In genomic region chr5:87233122-87233521, GRCh38 we compare ENCODE assay signal across 31 cellular contexts.
"Had no signal": no experiment of that assay in that cellular context is flagged by ENCODE, and none has a peak within 500 bp of the region (broad histone marks: within the 10 kb centered on the region; RNA-seq: fewer than 3 reads in every experiment).

No MANE protein-coding gene starts in this region.

- H3K27me3 ChIP-seq: cardiac muscle cell had no signal

- ATAC-seq: activated CD4-positive, alpha-beta T cell treated with anti-CD3 and anti-CD28 coated beads for 36 hours; activated T-helper 17 cell treated with anti-CD3 and anti-CD28 coated beads, Interleukin-2, amount 50 U/mL, for 72 hours; Panc1; Right ventricle myocardium inferior; T-cell had no signal

- H3K27me3 Mint-ChIP-seq: activated CD4-positive, alpha-beta T cell treated with anti-CD3 and anti-CD28 coated beads for 36 hours; activated naive CD8-positive, alpha-beta T cell; activated T-helper 17 cell treated with anti-CD3 and anti-CD28 coated beads, Interleukin-2, amount 50 U/mL, for 72 hours; brain; T-cell had no signal

- H3K36me3 Mint-ChIP-seq: activated naive CD8-positive, alpha-beta T cell; brain; T-cell had no signal

- H3K36me3 ChIP-seq: cardiac muscle cell had no signal

- H3K9me3 Mint-ChIP-seq: activated CD4-positive, alpha-beta memory T cell treated with anti-CD3 and anti-CD28 coated beads, Interleukin-2, amount 10 ng/mL, durations not matched to agents 7 days and 5 days; activated naive CD4-positive, alpha-beta T cell treated with anti-CD3 and anti-CD28 coated beads for 36 hours; activated T-helper 17 cell treated with anti-CD3 and anti-CD28 coated beads, Interleukin-2, amount 50 U/mL, for 72 hours; brain; T-cell had no signal

- H3K4me1 Mint-ChIP-seq: activated CD4-positive, alpha-beta memory T cell treated with anti-CD3 and anti-CD28 coated beads, Interleukin-2, amount 10 ng/mL, durations not matched to agents 7 days and 5 days; brain had no signal

- H3K4me3 Mint-ChIP-seq: activated CD4-positive, alpha-beta memory T cell treated with anti-CD3 and anti-CD28 coated beads, Interleukin-2, amount 10 ng/mL, durations not matched to agents 7 days and 5 days; activated CD4-positive, alpha-beta T cell treated with anti-CD3 and anti-CD28 coated beads for 36 hours; activated naive CD4-positive, alpha-beta T cell treated with anti-CD3 and anti-CD28 coated beads for 36 hours; activated naive CD8-positive, alpha-beta T cell; activated T-helper 17 cell treated with anti-CD3 and anti-CD28 coated beads, Interleukin-2, amount 50 U/mL, for 72 hours; brain; T-cell had no signal

- DNase-seq: activated CD4-positive, alpha-beta memory T cell treated with anti-CD3 and anti-CD28 coated beads, Interleukin-2, amount 10 ng/mL, durations not matched to agents 7 days and 5 days; activated CD4-positive, alpha-beta T cell treated with anti-CD3 and anti-CD28 coated beads for 36 hours; activated CD4-positive, alpha-beta T cell treated with anti-CD3 and anti-CD28 coated beads, Interleukin-2, amount 50 U/mL, for 1 hour; activated gamma-delta T cell; activated naive CD4-positive, alpha-beta T cell treated with anti-CD3 and anti-CD28 coated beads for 36 hours; activated T-cell treated with anti-CD3 and anti-CD28 coated beads for 4 hours; activated T-cell treated with anti-CD3 and anti-CD28 coated beads, Interleukin-2, amount 50 U/mL, for 48 hours; amygdala; KG1; NCI-H1092; NCI-H1417 treated with DMSO at 0.1 percent for 48 hours; NCI-H1694 treated with DMSO at 0.1 percent for 48 hours; NCI-H2029 treated with DMSO at 0.1 percent for 48 hours; NCI-H345; NCI-H510A; NCI-H69; NK-92 treated with Interleukin-12 subunit alpha and Interleukin-12 subunit beta, amount 100 ng/mL, for 24 hours; OCI-M1; RPMI8226; T-cell; T-helper 2 cell; T1000 had no signal

- H3K27ac Mint-ChIP-seq: activated CD4-positive, alpha-beta memory T cell treated with anti-CD3 and anti-CD28 coated beads, Interleukin-2, amount 10 ng/mL, durations not matched to agents 7 days and 5 days; activated CD4-positive, alpha-beta T cell treated with anti-CD3 and anti-CD28 coated beads for 36 hours; activated naive CD4-positive, alpha-beta T cell treated with anti-CD3 and anti-CD28 coated beads for 36 hours; activated naive CD8-positive, alpha-beta T cell; activated T-helper 17 cell treated with anti-CD3 and anti-CD28 coated beads, Interleukin-2, amount 50 U/mL, for 72 hours; brain; T-cell had no signal

- H3K27ac ChIP-seq: cardiac muscle cell, SK-N-MC had no signal

- H3K4me3 ChIP-seq: cardiac muscle cell, SK-N-MC had no signal

- FAIRE-seq: astrocyte, TTC549 had no signal
